In genomic region chr12:45988259-45988658, GRCh38 we compare ENCODE assay signal across 9 cellular contexts. TPM values are rescaled to one million over a fixed set of nuclear protein-coding genes. Genes with fewer than 3 reads are reported as not detected.
DNase-seq lines count a peak whose midpoint lies in the region; TF ChIP-seq lines count a peak whose summit lies in the region.
"Had no signal": no experiment of that assay in that cellular context is flagged by ENCODE, and none has a peak within 500 bp of the region (broad histone marks: within the 10 kb centered on the region; RNA-seq: fewer than 3 reads in every experiment).

No MANE protein-coding gene starts in this region.

- peaks cover 35% of the 10 kb centered on the region for H4K20me1 ChIP-seq in PC-9 (ENCODE audit: insufficient read depth)

- intact Hi-C loops in activated CD4-positive, alpha-beta T cell treated with anti-CD3 and anti-CD28 coated beads, Interleukin-2, amount 10 ng/mL, durations not matched to agents 24 days and 14 days (cut with micrococcal nuclease): no loop called here
- intact Hi-C loops in PC-9 (cut with micrococcal nuclease; ENCODE audit: unreplicated experiment): no loop called here

- H3K4me2 ChIP-seq in PC-9: peak overlapping the region; percentile 91

- no peaks in the 10 kb centered on the region for H3K27me3 Mint-ChIP-seq in activated CD4-positive, alpha-beta T cell treated with anti-CD3 and anti-CD28 coated beads, Interleukin-2, amount 10 ng/mL, durations not matched to agents 24 days and 14 days

- peak overlapping the region; percentile 96 for H3K4me3 Mint-ChIP-seq in activated CD4-positive, alpha-beta T cell treated with anti-CD3 and anti-CD28 coated beads, Interleukin-2, amount 10 ng/mL, durations not matched to agents 24 days and 14 days

- H3K9me2 ChIP-seq in PC-9 (ENCODE audit: insufficient read depth): no peaks in the 10 kb centered on the region

- H3K27ac ChIP-seq in PC-9: peak overlapping the region; percentile 94; the same call in 1 of the 2 replicates

- DNase-seq in activated CD4-positive, alpha-beta T cell treated with anti-CD3 and anti-CD28 coated beads, Interleukin-2, amount 10 ng/mL, durations not matched to agents 24 days and 14 days: peak; percentile 44
- no peak for DNase-seq in activated CD4-positive, alpha-beta T cell treated with anti-CD3 and anti-CD28 coated beads, Interleukin-2, amount 50 U/mL, for 1 hour
- DNase-seq in PC-9: no peak
- peak; percentile 34 for DNase-seq in fibroblast of gingiva (ENCODE audit: low read depth)
- no peak for DNase-seq in skeletal muscle cell (ENCODE audit: low read depth)
- DNase-seq in DMS 273 treated with DMSO at 0.1 percent for 48 hours (lab: John Stamatoyannopoulos, UW): no peak
- DNase-seq in stimulated activated CD4-positive, alpha-beta T cell treated with anti-CD3 and anti-CD28 coated beads, Interleukin-12 subunit alpha, Interleukin-12 subunit beta, amount 100 ng/mL, for 4 hours: no peak
- no peak for DNase-seq in G401 (ENCODE audit: low spot score)
- DNase-seq: C1 segment of cervical spinal cord had no signal

- H2AFZ ChIP-seq in PC-9: no peak overlapping the region

- H3K36me3 ChIP-seq in PC-9 (ENCODE audit: low read depth): peaks cover 19% of the 10 kb centered on the region; the same call in 1 of the 2 replicates

- peaks cover 17% of the 10 kb centered on the region for H3F3A ChIP-seq in PC-9 (ENCODE audit: insufficient read depth, low read depth)

- POLR2A ChIA-PET in PC-9 (lab: Charles Lee; ENCODE audit: unreplicated experiment): no interaction called here

- H3K9me3 Mint-ChIP-seq in activated CD4-positive, alpha-beta T cell treated with anti-CD3 and anti-CD28 coated beads, Interleukin-2, amount 10 ng/mL, durations not matched to agents 24 days and 14 days: peaks cover 4% of the 10 kb centered on the region

- H3K4me3 ChIP-seq in PC-9 (peak overlapping the region; percentile 94), skeletal muscle cell (ENCODE audit: low read depth, low read length) (peak overlapping the region; percentile 91)

- H3K4me1 Mint-ChIP-seq in activated CD4-positive, alpha-beta T cell treated with anti-CD3 and anti-CD28 coated beads, Interleukin-2, amount 10 ng/mL, durations not matched to agents 24 days and 14 days: peaks cover 58% of the 10 kb centered on the region

- peaks cover 35% of the 10 kb centered on the region for H3K4me1 ChIP-seq in PC-9 (replicated peaks; ENCODE audit: insufficient read depth)

- H3K9me3 ChIP-seq in PC-9 (ENCODE audit: insufficient read depth, low read depth): no peaks in the 10 kb centered on the region

- TF ChIP-seq CTCF in PC-9 (conservative IDR thresholded peaks at IDR 0.05): no peak

- peaks cover 70% of the 10 kb centered on the region for H3K79me2 ChIP-seq in PC-9 (ENCODE audit: low read depth)

- H3K27ac Mint-ChIP-seq in activated CD4-positive, alpha-beta T cell treated with anti-CD3 and anti-CD28 coated beads, Interleukin-2, amount 10 ng/mL, durations not matched to agents 24 days and 14 days: no peak overlapping the region

- H3K36me3 Mint-ChIP-seq in activated CD4-positive, alpha-beta T cell treated with anti-CD3 and anti-CD28 coated beads, Interleukin-2, amount 10 ng/mL, durations not matched to agents 24 days and 14 days (ENCODE audit: low read depth): peaks cover 45% of the 10 kb centered on the region

- no peaks in the 10 kb centered on the region for H3K27me3 ChIP-seq in PC-9 (ENCODE audit: insufficient read depth, low read depth)

- in situ Hi-C loops in G401 (cut with HindIII; ENCODE audit: low sequenced_read_pairs): no loop called here

- no TSS peak for BruUV-seq in PC-9 (replicated peaks; lab: Mats Ljungman, UMichigan)

- CTCF ChIA-PET in PC-9 (lab: Charles Lee): no interaction called here

RNA-seq across cellular contexts. Expression of gene SCAF11, which starts 2.1 kb away (rescaled TPM):
- 126 and 140 TPM in 2 replicates for total RNA-seq in activated CD4-positive, alpha-beta T cell treated with anti-CD3 and anti-CD28 coated beads, Interleukin-2, amount 10 ng/mL, durations not matched to agents 24 days and 14 days
- 95.5 and 98.7 TPM in 2 replicates for total RNA-seq in PC-9 (2021)
- 46.2 and 92.3 TPM in 2 replicates for total RNA-seq in G401 (2014; rRNA removed; shearing (Covaris generic))

Comparison
In these comparisons a context has a peak if more than half of its experiments do, and no peak if none do; other contexts are left out.
1. DNase-seq: peak in activated CD4-positive, alpha-beta T cell treated with anti-CD3 and anti-CD28 coated beads, Interleukin-2, amount 10 ng/mL, durations not matched to agents 24 days and 14 days (single experiment) and fibroblast of gingiva (single experiment); none in activated CD4-positive, alpha-beta T cell treated with anti-CD3 and anti-CD28 coated beads, Interleukin-2, amount 50 U/mL, for 1 hour (single experiment), PC-9 (0 of 2), skeletal muscle cell (single experiment), DMS 273 treated with DMSO at 0.1 percent for 48 hours (single experiment), stimulated activated CD4-positive, alpha-beta T cell treated with anti-CD3 and anti-CD28 coated beads, Interleukin-12 subunit alpha, Interleukin-12 subunit beta, amount 100 ng/mL, for 4 hours (single experiment) and G401 (single experiment).